Comparison of ENCODE assay signal across 21 cellular contexts in genomic region chr2:32678825-32679224, GRCh38. TPM values are rescaled to one million over a fixed set of nuclear protein-coding genes. Genes with fewer than 3 reads are reported as not detected.
A peak's percentile ranks its signal among the peaks of the same experiment; 100 is the strongest.
DNase-seq lines count a peak whose midpoint lies in the region; ATAC-seq, FAIRE-seq and TF ChIP-seq lines count a peak whose summit lies in the region.
"Had no signal": no experiment of that assay in that cellular context is flagged by ENCODE, and none has a peak within 500 bp of the region (broad histone marks: within the 10 kb centered on the region; RNA-seq: fewer than 3 reads in every experiment).

No MANE protein-coding gene starts in this region.

- intact Hi-C loops in body of pancreas (cut with DNase I): no loop called here

- H3K4me1 ChIP-seq in body of pancreas: no peaks in the 10 kb centered on the region
- H3K4me1 ChIP-seq: parathyroid adenoma had no signal

- peak overlapping the region; percentile 52 for H3K27ac Mint-ChIP-seq in osteocyte (ENCODE audit: unreplicated experiment)
- H3K27ac Mint-ChIP-seq: activated B cell treated with CpG ODN at 0.5 μM for 24 hours had no signal

- TF ChIP-seq CTCF in osteocyte (IDR thresholded peaks at IDR 0.05) (peak; percentile 42), body of pancreas (IDR thresholded peaks at IDR 0.05) (no peak)

- H3K27me3 ChIP-seq in body of pancreas: no peaks in the 10 kb centered on the region

- no peak for FAIRE-seq in GM19239 (lab: Jason Lieb, UNC)
- FAIRE-seq: endometrium had no signal

- H3K9me3 ChIP-seq in body of pancreas: no peaks in the 10 kb centered on the region

- H3K4me3 ChIP-seq in body of pancreas: no peak overlapping the region

- no peaks in the 10 kb centered on the region for H3K27me3 Mint-ChIP-seq in osteocyte (ENCODE audit: unreplicated experiment)
- H3K27me3 Mint-ChIP-seq: activated B cell treated with CpG ODN at 0.5 μM for 24 hours had no signal

- H3K36me3 ChIP-seq in body of pancreas (replicated peaks in 1 of 2; ENCODE audit: insufficient read depth in 1 of 2, low read depth in 2 of 2): no peaks in the 10 kb centered on the region

- H3K9me3 Mint-ChIP-seq in osteocyte (ENCODE audit: unreplicated experiment): no peaks in the 10 kb centered on the region
- H3K9me3 Mint-ChIP-seq: activated B cell treated with CpG ODN at 0.5 μM for 24 hours had no signal

- no peak for ATAC-seq in left lobe of liver
- no peak for ATAC-seq in body of pancreas
- ATAC-seq: left colon had no signal

- peaks cover 9% of the 10 kb centered on the region for H3K36me3 Mint-ChIP-seq in osteocyte (ENCODE audit: unreplicated experiment)

- H3K4me3 Mint-ChIP-seq in osteocyte (ENCODE audit: unreplicated experiment): no peak overlapping the region
- H3K4me3 Mint-ChIP-seq: activated B cell treated with CpG ODN at 0.5 μM for 24 hours had no signal

- DNase-seq in ELR (ENCODE audit: low read depth) (peak; percentile 32), OCI-M1 (lab: John Stamatoyannopoulos, UW) (peak; percentile 50), dedifferentiated amniotic fluid mesenchymal stem cell (ENCODE audit: extremely low spot score) (peak; percentile 64), osteocyte (ENCODE audit: extremely low spot score, unreplicated experiment) (no peak), SKM-1 treated with dmso at 0.1 percent for 144 hours (lab: John Stamatoyannopoulos, UW; ENCODE audit: unreplicated experiment) (no peak), left lobe of liver (ENCODE audit: low spot score) (no peak), body of pancreas (no peak), GM19239 (ENCODE audit: insufficient read length, low spot score) (no peak)
- DNase-seq: activated B cell treated with CpG ODN at 0.5 μM for 24 hours; activated CD8-positive, alpha-beta memory T cell treated with anti-CD3 and anti-CD28 coated beads, Interleukin-2, amount 50 U/mL, for 4 hours; activated naive CD4-positive, alpha-beta T cell treated with Interleukin-2 at 50 U/mL for 16 hours; central memory CD4-positive, alpha-beta T cell; DND-41; hippocampal formation; left colon; NCI-H187 treated with DMSO at 0.1 percent for 48 hours; NCI-H524 treated with DMSO at 0.1 percent for 48 hours; T-helper 1 cell had no signal

- H3K27ac ChIP-seq in body of pancreas: no peak overlapping the region
- H3K27ac ChIP-seq: HL-60, parathyroid adenoma had no signal

- no peak for TF ChIP-seq POLR2A in body of pancreas (IDR thresholded peaks at IDR 0.05)

- peaks cover 8% of the 10 kb centered on the region for H3K4me1 Mint-ChIP-seq in osteocyte (ENCODE audit: unreplicated experiment)
- H3K4me1 Mint-ChIP-seq: activated B cell treated with CpG ODN at 0.5 μM for 24 hours had no signal

RNA-seq across cellular contexts. Expression of gene TTC27, which starts 51.0 kb away (rescaled TPM):
- 14.2 and 15.6 TPM in 2 replicates for total RNA-seq in osteocyte
- 4.7 TPM for total RNA-seq in left lobe of liver
- total RNA-seq in body of pancreas: 1 to 10 TPM; 5.6 to 9.3 TPM

Comparison
In these comparisons a context has a peak if more than half of its experiments do, and no peak if none do; other contexts are left out.
1. DNase-seq: peak in ELR (single experiment), OCI-M1 (single experiment) and dedifferentiated amniotic fluid mesenchymal stem cell (single experiment); none in osteocyte (single experiment), SKM-1 treated with dmso at 0.1 percent for 144 hours (single experiment), left lobe of liver (single experiment), body of pancreas (0 of 4) and GM19239 (single experiment).